ENCODE assay signal across 9 cellular contexts in genomic region chr17:35021520-35022380, GRCh38. TPM values are rescaled to one million over a fixed set of nuclear protein-coding genes. Genes with fewer than 3 reads are reported as not detected.
DNase-seq lines count a peak whose midpoint lies in the region; ATAC-seq and TF ChIP-seq lines count a peak whose summit lies in the region.
"Had no signal": no experiment of that assay in that cellular context is flagged by ENCODE, and none has a peak within 500 bp of the region (broad histone marks: within the 10 kb centered on the region; RNA-seq: fewer than 3 reads in every experiment).

No MANE protein-coding gene starts in this region.

- peaks cover 22% of the 10 kb centered on the region for H3F3A ChIP-seq in GM23248 (ENCODE audit: insufficient read depth)

- H3K79me2 ChIP-seq in GM23248 (ENCODE audit: insufficient read depth), result no peaks in the 10 kb centered on the region

- no peaks in the 10 kb centered on the region for H3K9me3 Mint-ChIP-seq in activated CD4-positive, alpha-beta memory T cell treated with anti-CD3 and anti-CD28 coated beads for 36 hours

- ATAC-seq in omental fat pad (ENCODE audit: low FRiP score) (no peak), HG03571 (IDR thresholded peaks at IDR 0.05; ENCODE audit: unreplicated experiment) (no peak)

- H3K4me3 Mint-ChIP-seq in activated CD4-positive, alpha-beta memory T cell treated with anti-CD3 and anti-CD28 coated beads for 36 hours, result no peak overlapping the region

- H3K27ac ChIP-seq in GM23248 (peak overlapping the region; percentile 88), esophagus squamous epithelium (peak overlapping the region; percentile 73 to 88 (median 83)), skin epidermis (peak overlapping the region in 17 of 21 experiments; percentile 17 to 91 (median 62))
- H3K27ac ChIP-seq: parathyroid adenoma had no signal

- no peaks in the 10 kb centered on the region for H3K9me2 ChIP-seq in GM23248 (ENCODE audit: insufficient read depth)

- peak overlapping the region; percentile 73; the same call in 1 of the 2 replicates for H2AFZ ChIP-seq in GM23248
- H2AFZ ChIP-seq: parathyroid adenoma had no signal

- H4K20me1 ChIP-seq in GM23248 (ENCODE audit: insufficient read depth), result no peaks in the 10 kb centered on the region

- H3K4me3 ChIP-seq in GM23248 (no peak overlapping the region), esophagus squamous epithelium (no peak overlapping the region), skin epidermis (no peak overlapping the region)

- no peak for DNase-seq in GM23248
- peak; percentile 21 for DNase-seq in activated CD4-positive, alpha-beta memory T cell treated with anti-CD3 and anti-CD28 coated beads for 36 hours
- no peak for DNase-seq in esophagus squamous epithelium (lab: John Stamatoyannopoulos, UW)
- no peak for DNase-seq in omental fat pad (ENCODE audit: low spot score)
- DNase-seq in DMS153 treated with DMSO at 0.1 percent for 48 hours (lab: John Stamatoyannopoulos, UW; ENCODE audit: unreplicated experiment), result no peak
- DNase-seq: NCI-H446 treated with DMSO at 0.1 percent for 48 hours had no signal

- no peak for TF ChIP-seq POLR2A in esophagus squamous epithelium (IDR thresholded peaks at IDR 0.05)

- H3K9ac ChIP-seq in GM23248, result peak overlapping the region; percentile 64
- H3K9ac ChIP-seq: parathyroid adenoma had no signal

- CTCF ChIA-PET in activated CD4-positive, alpha-beta memory T cell treated with anti-CD3 and anti-CD28 coated beads for 36 hours (lab: Charles Lee), result interaction anchor here (0.6 to 3.1 kb wide), 10 partner anchors 10 to 98 kb away, joined by 3 to 43 read pairs (median 8); partner anchors contain the start of genes RAD51D and RFFL

- no peak for TF ChIP-seq CTCF in esophagus squamous epithelium (IDR thresholded peaks at IDR 0.05)
- TF ChIP-seq CTCF in omental fat pad (IDR thresholded peaks at IDR 0.05), result no peak

- POLR2A ChIA-PET in activated CD4-positive, alpha-beta memory T cell treated with anti-CD3 and anti-CD28 coated beads for 36 hours (lab: Charles Lee), result interaction anchor here (1.3 to 3.2 kb wide), 9 partner anchors 25 to 68 kb away, joined by 5 to 24 read pairs (median 9); partner anchors contain the start of genes LIG3 and RFFL

- H3K27me3 Mint-ChIP-seq in activated CD4-positive, alpha-beta memory T cell treated with anti-CD3 and anti-CD28 coated beads for 36 hours, result no peaks in the 10 kb centered on the region

- H3K4me1 ChIP-seq in GM23248 (ENCODE audit: insufficient read depth), result peaks cover 13% of the 10 kb centered on the region
- peaks cover 29 to 75% (median 34%) of the 10 kb centered on the region in 3 donors for H3K4me1 ChIP-seq in esophagus squamous epithelium

- H3K9me3 ChIP-seq in GM23248 (ENCODE audit: low read depth) (no peaks in the 10 kb centered on the region), esophagus squamous epithelium (no peaks in the 10 kb centered on the region)

- intact Hi-C loops in activated CD4-positive, alpha-beta memory T cell treated with anti-CD3 and anti-CD28 coated beads for 36 hours (cut with micrococcal nuclease), result loop anchor here (1.0 to 5.0 kb wide), 3 partner anchors 39 to 68 kb away; partner anchors contain the start of genes LIG3 and RFFL
- intact Hi-C loops in esophagus squamous epithelium (cut with DNase I), result no loop called here

- peak overlapping the region; percentile 100 for H3K27ac Mint-ChIP-seq in activated CD4-positive, alpha-beta memory T cell treated with anti-CD3 and anti-CD28 coated beads for 36 hours

- peaks cover 46% of the 10 kb centered on the region for H3K4me1 Mint-ChIP-seq in activated CD4-positive, alpha-beta memory T cell treated with anti-CD3 and anti-CD28 coated beads for 36 hours (ENCODE audit: low read depth)

- in situ Hi-C loops in GM23248 (cut with MboI), result no loop called here

- peak overlapping the region; percentile 23 for H3K4me2 ChIP-seq in GM23248 (ENCODE audit: unreplicated experiment)

- H3K36me3 Mint-ChIP-seq in activated CD4-positive, alpha-beta memory T cell treated with anti-CD3 and anti-CD28 coated beads for 36 hours, result peaks cover 26% of the 10 kb centered on the region

- H3K36me3 ChIP-seq in GM23248 (ENCODE audit: low read depth) (no peaks in the 10 kb centered on the region), esophagus squamous epithelium (peaks cover 3 to 68% (median 5%) of the 10 kb centered on the region in 3 donors)

- H3K27me3 ChIP-seq in GM23248 (replicated peaks; ENCODE audit: insufficient read depth) (no peaks in the 10 kb centered on the region), esophagus squamous epithelium (no peaks in the 10 kb centered on the region)

- WGBS in GM23248 (ENCODE audit: low coverage in 1 of 2, low lambda C conversion rate in 2 of 2, missing lambda C conversion rate in 2 of 2), 2 experiments, result 91 to 97% methylated on average over 11 of the region's 11 CpGs
- 72 to 80% methylated on average over 8 to 11 of the region's 11 CpGs for WGBS in esophagus squamous epithelium, 2 donors

RNA-seq across cellular contexts. Expression of gene LIG3, which starts 41.4 kb away (rescaled TPM):
- 14.4 and 22.0 TPM in 2 replicates for total RNA-seq in GM23248 (2014; rRNA removed; shearing (Covaris generic))
- 11.8 and 12.4 TPM in 2 replicates for polyA plus RNA-seq in GM23248 (2016; fragmentation: Nextera tagmentation; extraction: Ambion mirVana)
- 10 to 100 TPM; 48.3 to 48.7 TPM for total RNA-seq in activated CD4-positive, alpha-beta memory T cell treated with anti-CD3 and anti-CD28 coated beads for 36 hours
- total RNA-seq in esophagus squamous epithelium (10 to 100 TPM; 18.9 to 32.6 (median 26.6) TPM), omental fat pad (10 to 100 TPM; 17.7 to 23.2 (median 20.0) TPM)

RNA-seq across cellular contexts. Expression of gene RFFL, which starts 41.8 kb away (rescaled TPM):
- 7.0 and 9.0 TPM in 2 replicates for total RNA-seq in GM23248 (2014; rRNA removed; shearing (Covaris generic))
- 3.9 and 4.2 TPM in 2 replicates for polyA plus RNA-seq in GM23248 (2016; fragmentation: Nextera tagmentation; extraction: Ambion mirVana)
- 10 to 100 TPM; 30.5 to 32.8 TPM for total RNA-seq in activated CD4-positive, alpha-beta memory T cell treated with anti-CD3 and anti-CD28 coated beads for 36 hours
- total RNA-seq in esophagus squamous epithelium (10 to 100 TPM; 31.7 to 64.0 (median 56.2) TPM), omental fat pad (10 to 100 TPM; 17.3 to 23.1 (median 19.7) TPM)
